In the genomic region with DNA sequence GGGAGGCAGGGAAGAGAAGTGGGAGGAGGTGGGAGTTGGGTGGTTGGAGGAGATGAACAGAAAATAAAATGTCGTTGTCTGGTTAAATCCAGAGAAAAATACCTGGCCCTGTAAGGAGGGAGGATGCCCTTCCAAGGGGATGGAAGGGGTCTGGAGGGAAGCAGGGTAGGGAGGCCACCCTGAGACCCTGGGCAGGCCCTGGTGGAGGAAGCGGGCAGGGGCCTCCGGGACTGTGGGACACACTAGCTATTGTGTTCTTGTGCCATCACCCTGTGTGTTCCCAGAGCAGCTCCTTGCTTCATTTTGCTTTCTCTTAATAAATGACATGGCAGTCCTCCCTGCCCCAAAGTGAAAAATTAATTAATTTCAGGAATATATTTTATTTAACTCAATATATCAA, we compare ENCODE assay signal across 1 cellular context.
TF ChIP-seq lines count a peak whose summit lies in the region.

No MANE protein-coding gene starts in this region.

TF ChIP-seq in GM23338, 12 proteins besides CTCF, POLR2A, EP300 and RAD21:
- TF ChIP-seq, protein P1, sequence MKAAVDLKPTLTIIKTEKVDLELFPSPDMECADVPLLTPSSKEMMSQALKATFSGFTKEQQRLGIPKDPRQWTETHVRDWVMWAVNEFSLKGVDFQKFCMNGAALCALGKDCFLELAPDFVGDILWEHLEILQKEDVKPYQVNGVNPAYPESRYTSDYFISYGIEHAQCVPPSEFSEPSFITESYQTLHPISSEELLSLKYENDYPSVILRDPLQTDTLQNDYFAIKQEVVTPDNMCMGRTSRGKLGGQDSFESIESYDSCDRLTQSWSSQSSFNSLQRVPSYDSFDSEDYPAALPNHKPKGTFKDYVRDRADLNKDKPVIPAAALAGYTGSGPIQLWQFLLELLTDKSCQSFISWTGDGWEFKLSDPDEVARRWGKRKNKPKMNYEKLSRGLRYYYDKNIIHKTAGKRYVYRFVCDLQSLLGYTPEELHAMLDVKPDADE (IDR thresholded peaks at IDR 0.05) = no peak
- TF ChIP-seq POLR2AphosphoS5 (IDR thresholded peaks at IDR 0.05; ENCODE audit: low read depth) (no peak), EZH2 (IDR thresholded peaks at IDR 0.05; ENCODE audit: low read depth, unreplicated experiment) (no peak), CREB1 (CRISPR knock-in tag; IDR thresholded peaks at IDR 0.05; ENCODE audit: low read depth) (no peak), NANOG (IDR thresholded peaks at IDR 0.05; ENCODE audit: borderline replicate concordance) (no peak), ZNF114 (CRISPR knock-in tag; IDR thresholded peaks at IDR 0.05) (no peak), STAT1 (IDR thresholded peaks at IDR 0.05; ENCODE audit: unreplicated experiment) (no peak), ZNF331 (CRISPR knock-in tag; IDR thresholded peaks at IDR 0.05; ENCODE audit: low read depth) (no peak)
- TF ChIP-seq, protein P2, sequence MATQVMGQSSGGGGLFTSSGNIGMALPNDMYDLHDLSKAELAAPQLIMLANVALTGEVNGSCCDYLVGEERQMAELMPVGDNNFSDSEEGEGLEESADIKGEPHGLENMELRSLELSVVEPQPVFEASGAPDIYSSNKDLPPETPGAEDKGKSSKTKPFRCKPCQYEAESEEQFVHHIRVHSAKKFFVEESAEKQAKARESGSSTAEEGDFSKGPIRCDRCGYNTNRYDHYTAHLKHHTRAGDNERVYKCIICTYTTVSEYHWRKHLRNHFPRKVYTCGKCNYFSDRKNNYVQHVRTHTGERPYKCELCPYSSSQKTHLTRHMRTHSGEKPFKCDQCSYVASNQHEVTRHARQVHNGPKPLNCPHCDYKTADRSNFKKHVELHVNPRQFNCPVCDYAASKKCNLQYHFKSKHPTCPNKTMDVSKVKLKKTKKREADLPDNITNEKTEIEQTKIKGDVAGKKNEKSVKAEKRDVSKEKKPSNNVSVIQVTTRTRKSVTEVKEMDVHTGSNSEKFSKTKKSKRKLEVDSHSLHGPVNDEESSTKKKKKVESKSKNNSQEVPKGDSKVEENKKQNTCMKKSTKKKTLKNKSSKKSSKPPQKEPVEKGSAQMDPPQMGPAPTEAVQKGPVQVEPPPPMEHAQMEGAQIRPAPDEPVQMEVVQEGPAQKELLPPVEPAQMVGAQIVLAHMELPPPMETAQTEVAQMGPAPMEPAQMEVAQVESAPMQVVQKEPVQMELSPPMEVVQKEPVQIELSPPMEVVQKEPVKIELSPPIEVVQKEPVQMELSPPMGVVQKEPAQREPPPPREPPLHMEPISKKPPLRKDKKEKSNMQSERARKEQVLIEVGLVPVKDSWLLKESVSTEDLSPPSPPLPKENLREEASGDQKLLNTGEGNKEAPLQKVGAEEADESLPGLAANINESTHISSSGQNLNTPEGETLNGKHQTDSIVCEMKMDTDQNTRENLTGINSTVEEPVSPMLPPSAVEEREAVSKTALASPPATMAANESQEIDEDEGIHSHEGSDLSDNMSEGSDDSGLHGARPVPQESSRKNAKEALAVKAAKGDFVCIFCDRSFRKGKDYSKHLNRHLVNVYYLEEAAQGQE (IDR thresholded peaks at IDR 0.05; ENCODE audit: unreplicated experiment) = no peak
TF ChIP-seq in GM23338: peak in this region for 0.
